2 cellular contexts compared by ENCODE assay signal in the genomic region with DNA sequence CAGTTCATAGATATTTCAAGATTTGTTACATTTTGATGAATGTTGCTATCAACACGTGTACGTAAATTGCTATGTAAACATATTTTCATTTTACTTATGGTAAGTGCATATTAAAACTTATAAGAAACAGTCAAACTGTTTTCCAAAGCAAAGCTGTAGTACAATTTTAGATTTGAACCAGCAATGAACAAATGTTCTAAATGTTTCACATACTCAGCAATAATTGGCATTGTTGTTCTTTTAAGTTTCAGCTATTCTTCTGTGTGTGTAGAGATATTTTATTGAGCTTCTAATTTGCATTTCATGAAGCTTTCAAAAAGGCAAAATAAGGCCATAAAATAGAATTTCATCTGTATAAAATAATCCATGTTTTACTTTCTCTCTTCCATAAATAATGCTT.
A peak's percentile ranks its signal among the peaks of the same experiment; 100 is the strongest.
TF ChIP-seq lines count a peak whose summit lies in the region.

No MANE protein-coding gene starts in this region.

TF ChIP-seq in HepG2, 621 proteins besides CTCF, POLR2A, EP300 and RAD21 (continued from another document):
- TF ChIP-seq LCORL (IDR thresholded peaks at IDR 0.05) (no peak), LCORL (CRISPR knock-in tag; IDR thresholded peaks at IDR 0.05) (no peak), RCOR2 (CRISPR knock-in tag; IDR thresholded peaks at IDR 0.05) (no peak), YEATS4 (CRISPR knock-in tag; IDR thresholded peaks at IDR 0.05; ENCODE audit: borderline replicate concordance) (no peak), MAFK (conservative IDR thresholded peaks at IDR 0.05 in 1 of 2, IDR thresholded peaks at IDR 0.05 in 1 of 2; ENCODE audit: low read length in 2 of 2) (peak; percentile 88 to 90), ZNF570 (CRISPR knock-in tag; IDR thresholded peaks at IDR 0.05; ENCODE audit: borderline replicate concordance) (no peak), PTBP1 (IDR thresholded peaks at IDR 0.05; ENCODE audit: low read depth, low read length, poor library complexity, severe bottlenecking) (no peak), MAFF (IDR thresholded peaks at IDR 0.05; ENCODE audit: low read depth, low read length) (peak; percentile 87), RARG (CRISPR knock-in tag; IDR thresholded peaks at IDR 0.05; ENCODE audit: low read depth) (no peak)
- TF ChIP-seq, protein P1, sequence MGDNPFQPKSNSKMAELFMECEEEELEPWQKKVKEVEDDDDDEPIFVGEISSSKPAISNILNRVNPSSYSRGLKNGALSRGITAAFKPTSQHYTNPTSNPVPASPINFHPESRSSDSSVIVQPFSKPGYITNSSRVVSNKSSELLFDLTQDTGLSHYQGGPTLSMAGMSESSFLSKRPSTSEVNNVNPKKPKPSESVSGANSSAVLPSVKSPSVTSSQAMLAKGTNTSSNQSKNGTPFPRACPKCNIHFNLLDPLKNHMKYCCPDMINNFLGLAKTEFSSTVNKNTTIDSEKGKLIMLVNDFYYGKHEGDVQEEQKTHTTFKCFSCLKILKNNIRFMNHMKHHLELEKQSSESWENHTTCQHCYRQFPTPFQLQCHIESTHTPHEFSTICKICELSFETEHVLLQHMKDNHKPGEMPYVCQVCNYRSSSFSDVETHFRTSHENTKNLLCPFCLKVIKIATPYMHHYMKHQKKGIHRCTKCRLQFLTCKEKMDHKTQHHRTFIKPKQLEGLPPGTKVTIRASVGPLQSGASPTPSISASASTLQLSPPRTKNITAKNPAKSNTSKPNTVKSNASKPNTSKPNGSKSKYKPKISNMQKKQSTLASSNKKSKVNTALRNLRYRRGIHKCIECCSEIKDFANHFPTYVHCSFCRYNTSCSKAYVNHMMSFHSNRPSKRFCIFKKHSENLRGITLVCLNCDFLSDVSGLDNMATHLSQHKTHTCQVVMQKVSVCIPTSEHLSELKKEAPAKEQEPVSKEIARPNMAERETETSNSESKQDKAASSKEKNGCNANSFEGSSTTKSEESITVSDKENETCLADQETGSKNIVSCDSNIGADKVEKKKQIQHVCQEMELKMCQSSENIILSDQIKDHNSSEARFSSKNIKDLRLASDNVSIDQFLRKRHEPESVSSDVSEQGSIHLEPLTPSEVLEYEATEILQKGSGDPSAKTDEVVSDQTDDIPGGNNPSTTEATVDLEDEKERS (CRISPR knock-in tag; IDR thresholded peaks at IDR 0.05) = no peak
- TF ChIP-seq, protein P2, sequence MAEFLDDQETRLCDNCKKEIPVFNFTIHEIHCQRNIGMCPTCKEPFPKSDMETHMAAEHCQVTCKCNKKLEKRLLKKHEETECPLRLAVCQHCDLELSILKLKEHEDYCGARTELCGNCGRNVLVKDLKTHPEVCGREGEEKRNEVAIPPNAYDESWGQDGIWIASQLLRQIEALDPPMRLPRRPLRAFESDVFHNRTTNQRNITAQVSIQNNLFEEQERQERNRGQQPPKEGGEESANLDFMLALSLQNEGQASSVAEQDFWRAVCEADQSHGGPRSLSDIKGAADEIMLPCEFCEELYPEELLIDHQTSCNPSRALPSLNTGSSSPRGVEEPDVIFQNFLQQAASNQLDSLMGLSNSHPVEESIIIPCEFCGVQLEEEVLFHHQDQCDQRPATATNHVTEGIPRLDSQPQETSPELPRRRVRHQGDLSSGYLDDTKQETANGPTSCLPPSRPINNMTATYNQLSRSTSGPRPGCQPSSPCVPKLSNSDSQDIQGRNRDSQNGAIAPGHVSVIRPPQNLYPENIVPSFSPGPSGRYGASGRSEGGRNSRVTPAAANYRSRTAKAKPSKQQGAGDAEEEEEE (CRISPR knock-in tag; IDR thresholded peaks at IDR 0.05; ENCODE audit: borderline replicate concordance) = no peak
- TF ChIP-seq, protein P3, sequence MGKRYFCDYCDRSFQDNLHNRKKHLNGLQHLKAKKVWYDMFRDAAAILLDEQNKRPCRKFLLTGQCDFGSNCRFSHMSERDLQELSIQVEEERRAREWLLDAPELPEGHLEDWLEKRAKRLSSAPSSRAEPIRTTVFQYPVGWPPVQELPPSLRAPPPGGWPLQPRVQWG (CRISPR knock-in tag; IDR thresholded peaks at IDR 0.05; ENCODE audit: borderline replicate concordance, low read depth) = no peak
- TF ChIP-seq, protein P4, sequence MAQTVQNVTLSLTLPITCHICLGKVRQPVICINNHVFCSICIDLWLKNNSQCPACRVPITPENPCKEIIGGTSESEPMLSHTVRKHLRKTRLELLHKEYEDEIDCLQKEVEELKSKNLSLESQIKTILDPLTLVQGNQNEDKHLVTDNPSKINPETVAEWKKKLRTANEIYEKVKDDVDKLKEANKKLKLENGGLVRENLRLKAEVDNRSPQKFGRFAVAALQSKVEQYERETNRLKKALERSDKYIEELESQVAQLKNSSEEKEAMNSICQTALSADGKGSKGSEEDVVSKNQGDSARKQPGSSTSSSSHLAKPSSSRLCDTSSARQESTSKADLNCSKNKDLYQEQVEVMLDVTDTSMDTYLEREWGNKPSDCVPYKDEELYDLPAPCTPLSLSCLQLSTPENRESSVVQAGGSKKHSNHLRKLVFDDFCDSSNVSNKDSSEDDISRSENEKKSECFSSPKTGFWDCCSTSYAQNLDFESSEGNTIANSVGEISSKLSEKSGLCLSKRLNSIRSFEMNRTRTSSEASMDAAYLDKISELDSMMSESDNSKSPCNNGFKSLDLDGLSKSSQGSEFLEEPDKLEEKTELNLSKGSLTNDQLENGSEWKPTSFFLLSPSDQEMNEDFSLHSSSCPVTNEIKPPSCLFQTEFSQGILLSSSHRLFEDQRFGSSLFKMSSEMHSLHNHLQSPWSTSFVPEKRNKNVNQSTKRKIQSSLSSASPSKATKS (CRISPR knock-in tag; IDR thresholded peaks at IDR 0.05) = no peak
- TF ChIP-seq, protein P5, sequence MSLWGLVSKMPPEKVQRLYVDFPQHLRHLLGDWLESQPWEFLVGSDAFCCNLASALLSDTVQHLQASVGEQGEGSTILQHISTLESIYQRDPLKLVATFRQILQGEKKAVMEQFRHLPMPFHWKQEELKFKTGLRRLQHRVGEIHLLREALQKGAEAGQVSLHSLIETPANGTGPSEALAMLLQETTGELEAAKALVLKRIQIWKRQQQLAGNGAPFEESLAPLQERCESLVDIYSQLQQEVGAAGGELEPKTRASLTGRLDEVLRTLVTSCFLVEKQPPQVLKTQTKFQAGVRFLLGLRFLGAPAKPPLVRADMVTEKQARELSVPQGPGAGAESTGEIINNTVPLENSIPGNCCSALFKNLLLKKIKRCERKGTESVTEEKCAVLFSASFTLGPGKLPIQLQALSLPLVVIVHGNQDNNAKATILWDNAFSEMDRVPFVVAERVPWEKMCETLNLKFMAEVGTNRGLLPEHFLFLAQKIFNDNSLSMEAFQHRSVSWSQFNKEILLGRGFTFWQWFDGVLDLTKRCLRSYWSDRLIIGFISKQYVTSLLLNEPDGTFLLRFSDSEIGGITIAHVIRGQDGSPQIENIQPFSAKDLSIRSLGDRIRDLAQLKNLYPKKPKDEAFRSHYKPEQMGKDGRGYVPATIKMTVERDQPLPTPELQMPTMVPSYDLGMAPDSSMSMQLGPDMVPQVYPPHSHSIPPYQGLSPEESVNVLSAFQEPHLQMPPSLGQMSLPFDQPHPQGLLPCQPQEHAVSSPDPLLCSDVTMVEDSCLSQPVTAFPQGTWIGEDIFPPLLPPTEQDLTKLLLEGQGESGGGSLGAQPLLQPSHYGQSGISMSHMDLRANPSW (CRISPR knock-in tag; IDR thresholded peaks at IDR 0.05; ENCODE audit: borderline replicate concordance) = no peak
- TF ChIP-seq, protein P6, sequence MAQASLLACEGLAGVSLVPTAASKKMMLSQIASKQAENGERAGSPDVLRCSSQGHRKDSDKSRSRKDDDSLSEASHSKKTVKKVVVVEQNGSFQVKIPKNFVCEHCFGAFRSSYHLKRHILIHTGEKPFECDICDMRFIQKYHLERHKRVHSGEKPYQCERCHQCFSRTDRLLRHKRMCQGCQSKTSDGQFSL (CRISPR knock-in tag; IDR thresholded peaks at IDR 0.05) = no peak

TF ChIP-seq in K562, 482 proteins besides CTCF, POLR2A, EP300 and RAD21:
- TF ChIP-seq, protein P7, sequence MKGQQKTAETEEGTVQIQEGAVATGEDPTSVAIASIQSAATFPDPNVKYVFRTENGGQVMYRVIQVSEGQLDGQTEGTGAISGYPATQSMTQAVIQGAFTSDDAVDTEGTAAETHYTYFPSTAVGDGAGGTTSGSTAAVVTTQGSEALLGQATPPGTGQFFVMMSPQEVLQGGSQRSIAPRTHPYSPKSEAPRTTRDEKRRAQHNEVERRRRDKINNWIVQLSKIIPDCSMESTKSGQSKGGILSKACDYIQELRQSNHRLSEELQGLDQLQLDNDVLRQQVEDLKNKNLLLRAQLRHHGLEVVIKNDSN (CRISPR knock-in tag; IDR thresholded peaks at IDR 0.05) = no peak
- no peak for TF ChIP-seq ZC3H8 (IDR thresholded peaks at IDR 0.05)
- TF ChIP-seq COPS2 (conservative IDR thresholded peaks at IDR 0.05) = no peak
- no peak for TF ChIP-seq ATF7 (IDR thresholded peaks at IDR 0.05)
- no peak for TF ChIP-seq ADNP (tag; IDR thresholded peaks at IDR 0.05)
- TF ChIP-seq NFE2L1 (tag; IDR thresholded peaks at IDR 0.05; ENCODE audit: borderline replicate concordance, low read depth) = no peak
- TF ChIP-seq TGIF2 (CRISPR knock-in tag; IDR thresholded peaks at IDR 0.05) = no peak
- TF ChIP-seq TRIM24 (IDR thresholded peaks at IDR 0.05) = no peak
- TF ChIP-seq ZNF316 (IDR thresholded peaks at IDR 0.05) = 0 out of 2 replicates have a peak, but pooled peaks have one; percentile 14
- TF ChIP-seq CBX5 (IDR thresholded peaks at IDR 0.05; ENCODE audit: borderline replicate concordance, low read depth) = no peak
- TF ChIP-seq BRCA1 (IDR thresholded peaks at IDR 0.05) = no peak
- no peak for TF ChIP-seq BRCA1 (CRISPR knock-in tag; IDR thresholded peaks at IDR 0.05)
- TF ChIP-seq ZNF23 (CRISPR knock-in tag; IDR thresholded peaks at IDR 0.05) = no peak
- TF ChIP-seq MAFG (tag; conservative IDR thresholded peaks at IDR 0.05) = 0 out of 2 replicates have a peak, but pooled peaks have one; percentile 8
- no peak for TF ChIP-seq ZNF436 (CRISPR knock-in tag; IDR thresholded peaks at IDR 0.05)
- no peak for TF ChIP-seq RFX1 (IDR thresholded peaks at IDR 0.05)
- TF ChIP-seq YY1 (IDR thresholded peaks at IDR 0.05; ENCODE audit: borderline replicate concordance in 1 of 3, control insufficient read depth in 1 of 3, extremely low read depth in 1 of 3, insufficient read depth in 3 of 3, insufficient read length in 1 of 3, insufficient replicate concordance in 2 of 3, low read depth in 1 of 3, low read length in 2 of 3) = no peak
- no peak for TF ChIP-seq ZNF586 (CRISPR knock-in tag; conservative IDR thresholded peaks at IDR 0.05)
TF ChIP-seq in K562: peak in this region for 2.
